ENCODE assay signal across 2 cellular contexts in the genomic region with DNA sequence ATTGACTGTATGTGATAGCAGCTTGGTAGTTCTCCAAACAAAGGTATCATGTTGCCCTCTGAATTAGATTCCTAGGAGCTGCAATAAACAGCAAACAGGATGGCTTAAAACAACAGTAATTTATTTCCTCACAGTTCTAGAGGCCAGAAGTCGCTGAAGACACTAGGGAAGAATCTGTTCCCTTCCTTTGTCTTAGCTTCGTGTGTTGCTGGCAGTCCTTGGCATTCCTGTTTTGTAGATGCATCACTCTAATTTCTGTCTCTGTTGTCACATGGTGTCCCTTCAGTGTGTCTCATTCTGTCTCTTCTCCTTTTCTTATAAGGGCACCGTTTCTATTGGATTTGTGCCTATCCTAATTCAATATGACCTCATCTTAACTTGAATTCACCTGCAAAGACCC.
A peak's percentile ranks its signal among the peaks of the same experiment; 100 is the strongest.
TF ChIP-seq lines count a peak whose summit lies in the region.

No MANE protein-coding gene starts in this region.

TF ChIP-seq in HepG2, 621 proteins besides CTCF, POLR2A, EP300 and RAD21:
- TF ChIP-seq ATF7 (IDR thresholded peaks at IDR 0.05), result peak; percentile 17; the same call in 1 of the 2 replicates
- TF ChIP-seq ATF7 (CRISPR knock-in tag; IDR thresholded peaks at IDR 0.05), result no peak
- no peak for TF ChIP-seq ZFAT (CRISPR knock-in tag; conservative IDR thresholded peaks at IDR 0.05)
- no peak for TF ChIP-seq NRL (CRISPR knock-in tag; IDR thresholded peaks at IDR 0.05; ENCODE audit: borderline replicate concordance)
- no peak for TF ChIP-seq ZNF143 (CRISPR knock-in tag; IDR thresholded peaks at IDR 0.05)

TF ChIP-seq in H1, 55 proteins besides CTCF, POLR2A, EP300 and RAD21:
- TF ChIP-seq, protein P1, sequence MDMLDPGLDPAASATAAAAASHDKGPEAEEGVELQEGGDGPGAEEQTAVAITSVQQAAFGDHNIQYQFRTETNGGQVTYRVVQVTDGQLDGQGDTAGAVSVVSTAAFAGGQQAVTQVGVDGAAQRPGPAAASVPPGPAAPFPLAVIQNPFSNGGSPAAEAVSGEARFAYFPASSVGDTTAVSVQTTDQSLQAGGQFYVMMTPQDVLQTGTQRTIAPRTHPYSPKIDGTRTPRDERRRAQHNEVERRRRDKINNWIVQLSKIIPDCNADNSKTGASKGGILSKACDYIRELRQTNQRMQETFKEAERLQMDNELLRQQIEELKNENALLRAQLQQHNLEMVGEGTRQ (IDR thresholded peaks at IDR 0.05; ENCODE audit: low read length), result no peak
- no peak for TF ChIP-seq SIX5 (IDR thresholded peaks at IDR 0.05; ENCODE audit: low read depth, low read length)
- TF ChIP-seq KDM4A (IDR thresholded peaks at IDR 0.05; ENCODE audit: low read depth, low read length, severe bottlenecking), result no peak
- no peak for TF ChIP-seq CHD1 (IDR thresholded peaks at IDR 0.05; ENCODE audit: low read depth, low read length)
- TF ChIP-seq PHF8 (conservative IDR thresholded peaks at IDR 0.05; ENCODE audit: low read depth, low read length), result no peak
- TF ChIP-seq KDM1A (IDR thresholded peaks at IDR 0.05; ENCODE audit: borderline replicate concordance, low read length), result no peak
- no peak for TF ChIP-seq MAFK (IDR thresholded peaks at IDR 0.05; ENCODE audit: low read depth, low read length)
- no peak for TF ChIP-seq SAP30 (IDR thresholded peaks at IDR 0.05; ENCODE audit: insufficient read depth, insufficient replicate concordance, low read length)
- no peak for TF ChIP-seq SRF (IDR thresholded peaks at IDR 0.05; ENCODE audit: low read depth, low read length)
- TF ChIP-seq, protein P2, sequence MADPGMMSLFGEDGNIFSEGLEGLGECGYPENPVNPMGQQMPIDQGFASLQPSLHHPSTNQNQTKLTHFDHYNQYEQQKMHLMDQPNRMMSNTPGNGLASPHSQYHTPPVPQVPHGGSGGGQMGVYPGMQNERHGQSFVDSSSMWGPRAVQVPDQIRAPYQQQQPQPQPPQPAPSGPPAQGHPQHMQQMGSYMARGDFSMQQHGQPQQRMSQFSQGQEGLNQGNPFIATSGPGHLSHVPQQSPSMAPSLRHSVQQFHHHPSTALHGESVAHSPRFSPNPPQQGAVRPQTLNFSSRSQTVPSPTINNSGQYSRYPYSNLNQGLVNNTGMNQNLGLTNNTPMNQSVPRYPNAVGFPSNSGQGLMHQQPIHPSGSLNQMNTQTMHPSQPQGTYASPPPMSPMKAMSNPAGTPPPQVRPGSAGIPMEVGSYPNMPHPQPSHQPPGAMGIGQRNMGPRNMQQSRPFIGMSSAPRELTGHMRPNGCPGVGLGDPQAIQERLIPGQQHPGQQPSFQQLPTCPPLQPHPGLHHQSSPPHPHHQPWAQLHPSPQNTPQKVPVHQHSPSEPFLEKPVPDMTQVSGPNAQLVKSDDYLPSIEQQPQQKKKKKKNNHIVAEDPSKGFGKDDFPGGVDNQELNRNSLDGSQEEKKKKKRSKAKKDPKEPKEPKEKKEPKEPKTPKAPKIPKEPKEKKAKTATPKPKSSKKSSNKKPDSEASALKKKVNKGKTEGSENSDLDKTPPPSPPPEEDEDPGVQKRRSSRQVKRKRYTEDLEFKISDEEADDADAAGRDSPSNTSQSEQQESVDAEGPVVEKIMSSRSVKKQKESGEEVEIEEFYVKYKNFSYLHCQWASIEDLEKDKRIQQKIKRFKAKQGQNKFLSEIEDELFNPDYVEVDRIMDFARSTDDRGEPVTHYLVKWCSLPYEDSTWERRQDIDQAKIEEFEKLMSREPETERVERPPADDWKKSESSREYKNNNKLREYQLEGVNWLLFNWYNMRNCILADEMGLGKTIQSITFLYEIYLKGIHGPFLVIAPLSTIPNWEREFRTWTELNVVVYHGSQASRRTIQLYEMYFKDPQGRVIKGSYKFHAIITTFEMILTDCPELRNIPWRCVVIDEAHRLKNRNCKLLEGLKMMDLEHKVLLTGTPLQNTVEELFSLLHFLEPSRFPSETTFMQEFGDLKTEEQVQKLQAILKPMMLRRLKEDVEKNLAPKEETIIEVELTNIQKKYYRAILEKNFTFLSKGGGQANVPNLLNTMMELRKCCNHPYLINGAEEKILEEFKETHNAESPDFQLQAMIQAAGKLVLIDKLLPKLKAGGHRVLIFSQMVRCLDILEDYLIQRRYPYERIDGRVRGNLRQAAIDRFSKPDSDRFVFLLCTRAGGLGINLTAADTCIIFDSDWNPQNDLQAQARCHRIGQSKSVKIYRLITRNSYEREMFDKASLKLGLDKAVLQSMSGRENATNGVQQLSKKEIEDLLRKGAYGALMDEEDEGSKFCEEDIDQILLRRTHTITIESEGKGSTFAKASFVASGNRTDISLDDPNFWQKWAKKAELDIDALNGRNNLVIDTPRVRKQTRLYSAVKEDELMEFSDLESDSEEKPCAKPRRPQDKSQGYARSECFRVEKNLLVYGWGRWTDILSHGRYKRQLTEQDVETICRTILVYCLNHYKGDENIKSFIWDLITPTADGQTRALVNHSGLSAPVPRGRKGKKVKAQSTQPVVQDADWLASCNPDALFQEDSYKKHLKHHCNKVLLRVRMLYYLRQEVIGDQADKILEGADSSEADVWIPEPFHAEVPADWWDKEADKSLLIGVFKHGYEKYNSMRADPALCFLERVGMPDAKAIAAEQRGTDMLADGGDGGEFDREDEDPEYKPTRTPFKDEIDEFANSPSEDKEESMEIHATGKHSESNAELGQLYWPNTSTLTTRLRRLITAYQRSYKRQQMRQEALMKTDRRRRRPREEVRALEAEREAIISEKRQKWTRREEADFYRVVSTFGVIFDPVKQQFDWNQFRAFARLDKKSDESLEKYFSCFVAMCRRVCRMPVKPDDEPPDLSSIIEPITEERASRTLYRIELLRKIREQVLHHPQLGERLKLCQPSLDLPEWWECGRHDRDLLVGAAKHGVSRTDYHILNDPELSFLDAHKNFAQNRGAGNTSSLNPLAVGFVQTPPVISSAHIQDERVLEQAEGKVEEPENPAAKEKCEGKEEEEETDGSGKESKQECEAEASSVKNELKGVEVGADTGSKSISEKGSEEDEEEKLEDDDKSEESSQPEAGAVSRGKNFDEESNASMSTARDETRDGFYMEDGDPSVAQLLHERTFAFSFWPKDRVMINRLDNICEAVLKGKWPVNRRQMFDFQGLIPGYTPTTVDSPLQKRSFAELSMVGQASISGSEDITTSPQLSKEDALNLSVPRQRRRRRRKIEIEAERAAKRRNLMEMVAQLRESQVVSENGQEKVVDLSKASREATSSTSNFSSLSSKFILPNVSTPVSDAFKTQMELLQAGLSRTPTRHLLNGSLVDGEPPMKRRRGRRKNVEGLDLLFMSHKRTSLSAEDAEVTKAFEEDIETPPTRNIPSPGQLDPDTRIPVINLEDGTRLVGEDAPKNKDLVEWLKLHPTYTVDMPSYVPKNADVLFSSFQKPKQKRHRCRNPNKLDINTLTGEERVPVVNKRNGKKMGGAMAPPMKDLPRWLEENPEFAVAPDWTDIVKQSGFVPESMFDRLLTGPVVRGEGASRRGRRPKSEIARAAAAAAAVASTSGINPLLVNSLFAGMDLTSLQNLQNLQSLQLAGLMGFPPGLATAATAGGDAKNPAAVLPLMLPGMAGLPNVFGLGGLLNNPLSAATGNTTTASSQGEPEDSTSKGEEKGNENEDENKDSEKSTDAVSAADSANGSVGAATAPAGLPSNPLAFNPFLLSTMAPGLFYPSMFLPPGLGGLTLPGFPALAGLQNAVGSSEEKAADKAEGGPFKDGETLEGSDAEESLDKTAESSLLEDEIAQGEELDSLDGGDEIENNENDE (IDR thresholded peaks at IDR 0.05; ENCODE audit: insufficient replicate concordance, low read length), result no peak
